Comparison of ENCODE assay signal across 13 cellular contexts in genomic region chr5:315488-316209, GRCh38. TPM values are rescaled to one million over a fixed set of nuclear protein-coding genes. Genes with fewer than 3 reads are reported as not detected.
"Had no signal": no experiment of that assay in that cellular context is flagged by ENCODE, and none has a peak within 500 bp of the region (broad histone marks: within the 10 kb centered on the region; RNA-seq: fewer than 3 reads in every experiment).

No MANE protein-coding gene starts in this region.

- H3K9me3 ChIP-seq: ascending aorta, esophagus squamous epithelium, tibial artery had no signal

- H3K4me3 Mint-ChIP-seq: activated naive CD8-positive, alpha-beta T cell treated with anti-CD3 and anti-CD28 coated beads for 36 hours; naive B cell had no signal

- H3K27ac ChIP-seq: ascending aorta, esophagus squamous epithelium, tibial artery had no signal

- H3K27me3 ChIP-seq: ascending aorta had no signal

- H3K9me3 Mint-ChIP-seq: activated naive CD8-positive, alpha-beta T cell treated with anti-CD3 and anti-CD28 coated beads for 36 hours; naive B cell had no signal

- H3K36me3 Mint-ChIP-seq: activated naive CD8-positive, alpha-beta T cell treated with anti-CD3 and anti-CD28 coated beads for 36 hours had no signal

- DNase-seq: activated CD4-positive, alpha-beta T cell treated with anti-CD3 and anti-CD28 coated beads, Interleukin-2, amount 50 U/mL, for 48 hours; activated CD4-positive, CD25-positive, alpha-beta regulatory T cell treated with anti-CD3 and anti-CD28 coated beads, Interleukin-2, amount 50 U/mL, for 72 hours; activated naive CD8-positive, alpha-beta T cell treated with anti-CD3 and anti-CD28 coated beads for 36 hours; esophagus squamous epithelium; foreskin fibroblast; glutamatergic neuron; left colon; naive B cell; right cardiac atrium; small intestine; tibial artery had no signal

- H3K4me3 ChIP-seq: ascending aorta, esophagus squamous epithelium, lung, tibial artery had no signal

- FAIRE-seq: small intestine had no signal

RNA-seq across cellular contexts. Expression of gene AHRR, which starts 5.9 kb away (rescaled TPM):
- total RNA-seq: ascending aorta had no signal
